In the genomic region with DNA sequence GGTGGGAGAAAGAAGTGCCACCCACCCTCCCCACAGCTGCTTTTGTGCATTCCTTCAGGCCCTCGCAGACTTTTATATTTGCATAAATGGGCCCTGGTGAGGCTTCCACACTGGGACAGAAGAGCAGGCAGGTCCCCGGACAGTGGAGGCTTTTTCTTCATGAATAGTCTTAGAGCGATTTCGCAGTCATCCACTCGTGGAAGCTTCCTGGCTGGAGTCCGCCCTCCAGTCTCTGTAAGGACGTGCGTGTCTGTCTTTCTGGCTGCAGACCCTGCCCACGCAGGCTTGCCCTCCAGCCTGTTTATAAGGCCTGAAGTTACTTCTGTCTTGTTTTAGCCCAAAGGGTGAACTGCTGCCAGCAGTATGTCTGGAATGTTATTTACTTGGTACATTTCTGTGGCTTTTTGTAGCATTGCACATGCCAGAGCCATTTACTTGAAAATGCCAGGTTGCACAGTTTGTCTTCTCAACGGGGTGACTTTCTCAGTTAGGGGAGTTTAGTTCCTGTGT, we compare ENCODE assay signal across 9 cellular contexts.
DNase-seq lines count a peak whose midpoint lies in the region; ATAC-seq, FAIRE-seq and TF ChIP-seq lines count a peak whose summit lies in the region.
"Had no signal": no experiment of that assay in that cellular context is flagged by ENCODE, and none has a peak within 500 bp of the region (broad histone marks: within the 10 kb centered on the region; RNA-seq: fewer than 3 reads in every experiment).

No MANE protein-coding gene starts in this region.

- H3K36me3 ChIP-seq in bronchial epithelial cell (ENCODE audit: control insufficient read depth, insufficient read depth, low read length) (no peaks in the 10 kb centered on the region), upper lobe of left lung (no peaks in the 10 kb centered on the region)

- DNase-seq in DMS79 (lab: John Stamatoyannopoulos, UW) (peak; percentile 5), DMS79 treated with DMSO at 0.1 percent for 48 hours (lab: John Stamatoyannopoulos, UW) (no peak), bronchial epithelial cell (ENCODE audit: low read depth) (peak; percentile 86), lower leg skin (ENCODE audit: low spot score in 2 of 2) (peak; percentile 67 to 87), upper lobe of left lung (peak in 1 of 2 donors; percentile 62), KG1 (lab: John Stamatoyannopoulos, UW) (no peak), NCI-H187 treated with DMSO at 0.1 percent for 48 hours (lab: John Stamatoyannopoulos, UW) (no peak)
- DNase-seq in stimulated activated CD4-positive, alpha-beta T cell treated with anti-CD3 and anti-CD28 coated beads, Interleukin-2, amount 100 ng/mL, for 48 hours, result no peak

- WGBS in lower leg skin, 2 donors, result 32 to 34% methylated on average over 10 of the region's 10 CpGs
- 47 to 68% methylated on average over 9 to 10 of the region's 10 CpGs for WGBS in upper lobe of left lung, 2 donors

- TF ChIP-seq POLR2A in lower leg skin (IDR thresholded peaks at IDR 0.05), result no peak
- TF ChIP-seq POLR2A in upper lobe of left lung (IDR thresholded peaks at IDR 0.05), result peak in 1 of 4 donors; percentile 19

- TF ChIP-seq EP300 in upper lobe of left lung (IDR thresholded peaks at IDR 0.05), result peak in 1 of 4 donors; percentile 55

- no peaks in the 10 kb centered on the region for H3K9me3 ChIP-seq in upper lobe of left lung

- H3K4me3 ChIP-seq in bronchial epithelial cell (ENCODE audit: low read depth, low read length) (no peak overlapping the region), lower leg skin (ENCODE audit: low read depth, poor library complexity, severe bottlenecking) (no peak overlapping the region), upper lobe of left lung (no peak overlapping the region)

- H3K27me3 ChIP-seq in bronchial epithelial cell (ENCODE audit: control insufficient read depth, insufficient read depth, low read length) (no peaks in the 10 kb centered on the region), upper lobe of left lung (no peaks in the 10 kb centered on the region)

- peaks cover 34 to 63% (median 50%) of the 10 kb centered on the region in 4 donors for H3K4me1 ChIP-seq in upper lobe of left lung

- peak; percentile 51 to 79 for ATAC-seq in upper lobe of left lung (ENCODE audit: low FRiP score in 2 of 2)

- TF ChIP-seq CTCF in bronchial epithelial cell (IDR thresholded peaks at IDR 0.05; ENCODE audit: insufficient read depth, low read length, severe bottlenecking) (no peak), lower leg skin (IDR thresholded peaks at IDR 0.05) (no peak), upper lobe of left lung (IDR thresholded peaks at IDR 0.05) (no peak)

- peak; percentile 89 for FAIRE-seq in bronchial epithelial cell (lab: Jason Lieb, UNC)
- FAIRE-seq: A204.1 had no signal

- intact Hi-C loops in lower leg skin (cut with DNase I; ENCODE audit: low total_unique reads), result no loop called here

- H3K27ac ChIP-seq in upper lobe of left lung, result peak overlapping the region; percentile 77 to 86 (median 81)

Comparison
In these comparisons a context has a peak if more than half of its experiments do, and no peak if none do; other contexts are left out.
1. DNase-seq: peak in DMS79 (single experiment), bronchial epithelial cell (single experiment) and lower leg skin (2 of 2); none in DMS79 treated with DMSO at 0.1 percent for 48 hours (single experiment), KG1 (single experiment), stimulated activated CD4-positive, alpha-beta T cell treated with anti-CD3 and anti-CD28 coated beads, Interleukin-2, amount 100 ng/mL, for 48 hours (0 of 2) and NCI-H187 treated with DMSO at 0.1 percent for 48 hours (single experiment).